12 cellular contexts compared by ENCODE assay signal in the genomic region with DNA sequence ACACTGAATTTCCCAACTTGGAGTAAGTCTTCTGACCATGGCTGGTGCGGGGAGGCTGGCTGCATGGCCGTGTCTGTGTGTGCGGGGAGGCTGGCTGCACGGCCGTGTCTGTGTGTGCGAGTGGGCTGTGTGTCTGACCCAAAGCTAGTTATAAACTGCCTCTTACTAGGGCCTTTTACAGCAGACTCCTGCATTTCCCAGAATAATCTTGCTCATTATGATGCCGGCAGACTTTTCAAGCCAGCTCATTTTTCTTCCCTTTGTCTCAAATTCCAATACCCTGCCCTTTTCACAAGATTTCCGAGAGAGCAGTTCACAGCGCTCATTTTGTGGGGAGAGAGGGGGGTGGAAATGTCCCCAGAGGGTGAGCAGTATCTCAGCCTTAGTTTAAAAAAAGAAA.
"Had no signal": no experiment of that assay in that cellular context is flagged by ENCODE, and none has a peak within 500 bp of the region (broad histone marks: within the 10 kb centered on the region; RNA-seq: fewer than 3 reads in every experiment).

No MANE protein-coding gene starts in this region.

- H3K36me3 Mint-ChIP-seq: activated naive CD8-positive, alpha-beta T cell treated with anti-CD3 and anti-CD28 coated beads for 36 hours had no signal

- H3K4me1 ChIP-seq: heart right ventricle, thyroid gland, vagina had no signal

- H3K9me3 ChIP-seq: heart right ventricle, stomach, thyroid gland, vagina had no signal

- H3K27me3 ChIP-seq: cardiac muscle cell, heart right ventricle, stomach, thyroid gland, vagina had no signal

- H3K36me3 ChIP-seq: cardiac muscle cell, heart right ventricle, stomach, thyroid gland, vagina had no signal

- H3K27me3 Mint-ChIP-seq: activated naive CD8-positive, alpha-beta T cell treated with anti-CD3 and anti-CD28 coated beads for 36 hours; activated T-cell treated with anti-CD3 and anti-CD28 coated beads, Interleukin-2, amount 50 U/mL, for 24 hours had no signal

- H3K27ac Mint-ChIP-seq: activated naive CD8-positive, alpha-beta T cell treated with anti-CD3 and anti-CD28 coated beads for 36 hours; activated T-cell treated with anti-CD3 and anti-CD28 coated beads, Interleukin-2, amount 50 U/mL, for 24 hours had no signal

- H3K4me1 Mint-ChIP-seq: activated naive CD8-positive, alpha-beta T cell treated with anti-CD3 and anti-CD28 coated beads for 36 hours had no signal

- H3K4me3 ChIP-seq: cardiac muscle cell, heart right ventricle, stomach, thyroid gland, vagina had no signal

- H3K27ac ChIP-seq: cardiac muscle cell, heart right ventricle, thyroid gland, vagina had no signal

- FAIRE-seq: frontal cortex, keratinocyte had no signal

- H3K4me3 Mint-ChIP-seq: activated naive CD8-positive, alpha-beta T cell treated with anti-CD3 and anti-CD28 coated beads for 36 hours; activated T-cell treated with anti-CD3 and anti-CD28 coated beads, Interleukin-2, amount 50 U/mL, for 24 hours had no signal

- DNase-seq: activated gamma-delta T cell; activated naive CD8-positive, alpha-beta T cell treated with anti-CD3 and anti-CD28 coated beads for 36 hours; activated T-cell treated with anti-CD3 and anti-CD28 coated beads, Interleukin-2, amount 50 U/mL, for 24 hours; heart right ventricle; stimulated activated CD4-positive, alpha-beta T cell treated with anti-CD3 and anti-CD28 coated beads, Interleukin-15, amount 100 ng/mL, for 24 hours; stimulated activated CD4-positive, alpha-beta T cell treated with anti-CD3 and anti-CD28 coated beads, Interleukin-4, amount 100 ng/mL, for 4 hours; stomach; thyroid gland had no signal
